ENCODE assay signal across 32 cellular contexts in the genomic region with DNA sequence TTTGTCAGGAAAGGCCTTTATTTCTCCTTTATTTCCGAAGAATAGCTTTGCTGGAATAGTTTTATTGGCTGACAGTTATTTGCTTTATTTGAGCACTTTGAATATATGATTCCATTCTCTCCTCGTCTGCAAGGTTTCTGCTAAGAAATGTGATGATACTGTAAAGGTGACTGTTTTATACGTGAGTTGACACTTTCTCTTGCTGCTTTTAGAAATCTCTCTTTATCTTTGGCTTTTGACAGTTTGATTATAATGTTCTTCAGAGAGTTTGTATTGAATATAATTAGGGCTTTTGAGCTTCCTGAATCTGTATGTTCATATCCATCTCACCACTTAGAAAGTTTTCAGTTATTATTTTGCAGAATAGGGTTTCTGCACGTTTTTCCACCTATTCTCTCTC.
"Had no signal": no experiment of that assay in that cellular context is flagged by ENCODE, and none has a peak within 500 bp of the region (broad histone marks: within the 10 kb centered on the region; RNA-seq: fewer than 3 reads in every experiment).

No MANE protein-coding gene starts in this region.

- H3K4me3 Mint-ChIP-seq: activated B cell treated with CpG ODN at 0.5 μM for 24 hours; activated CD4-positive, alpha-beta memory T cell treated with anti-CD3 and anti-CD28 coated beads for 36 hours; activated CD4-positive, alpha-beta memory T cell treated with anti-CD3 and anti-CD28 coated beads, Interleukin-2, amount 10 ng/mL, durations not matched to agents 7 days and 5 days; activated CD4-positive, alpha-beta T cell treated with anti-CD3 and anti-CD28 coated beads for 36 hours; activated CD4-positive, alpha-beta T cell treated with anti-CD3 and anti-CD28 coated beads, Interleukin-2, amount 10 ng/mL, durations not matched to agents 24 days and 14 days; activated CD4-positive, alpha-beta T cell treated with anti-CD3 and anti-CD28 coated beads, Interleukin-2, amount 10 ng/mL, durations not matched to agents 7 days and 5 days; activated CD8-positive, alpha-beta memory T cell treated with anti-CD3 and anti-CD28 coated beads, Interleukin-2, amount 10 ng/mL, durations not matched to agents 7 days and 5 days; activated CD8-positive, alpha-beta T cell treated with anti-CD3 and anti-CD28 coated beads for 36 hours; activated CD8-positive, alpha-beta T cell treated with anti-CD3 and anti-CD28 coated beads, Interleukin-2, amount 10 ng/mL, durations not matched to agents 7 days and 5 days; T-helper 1 cell treated with Interleukin-12 subunit alpha and Interleukin-12 subunit beta and Interleukin-4 antibody, amounts not matched to agents 30 μg/mL and 1 μg/mL, for 36 hours; T-helper 17 cell; T-helper 2 cell treated with Interferon-gamma antibody and Interleukin-4, amounts not matched to agents 5 μg/mL and 100 μg/mL, for 36 hours; WTC11 had no signal

- DNase-seq: activated B cell treated with CpG ODN at 0.5 μM for 24 hours; activated CD4-positive, alpha-beta memory T cell treated with anti-CD3 and anti-CD28 coated beads for 36 hours; activated CD4-positive, alpha-beta memory T cell treated with anti-CD3 and anti-CD28 coated beads, Interleukin-2, amount 10 ng/mL, durations not matched to agents 7 days and 5 days; activated CD4-positive, alpha-beta T cell treated with anti-CD3 and anti-CD28 coated beads for 1 hour; activated CD4-positive, alpha-beta T cell treated with anti-CD3 and anti-CD28 coated beads for 36 hours; activated CD4-positive, alpha-beta T cell treated with anti-CD3 and anti-CD28 coated beads for 4 hours; activated CD4-positive, alpha-beta T cell treated with anti-CD3 and anti-CD28 coated beads for 48 hours; activated CD4-positive, alpha-beta T cell treated with anti-CD3 and anti-CD28 coated beads, Interleukin-2, amount 10 ng/mL, durations not matched to agents 24 days and 14 days; activated CD4-positive, alpha-beta T cell treated with anti-CD3 and anti-CD28 coated beads, Interleukin-2, amount 10 ng/mL, durations not matched to agents 7 days and 5 days; activated CD4-positive, alpha-beta T cell treated with anti-CD3 and anti-CD28 coated beads, Interleukin-2, amount 50 U/mL, for 1 hour; activated CD4-positive, alpha-beta T cell treated with anti-CD3 and anti-CD28 coated beads, Interleukin-2, amount 50 U/mL, for 4 hours; activated CD4-positive, alpha-beta T cell treated with anti-CD3 and anti-CD28 coated beads, Interleukin-2, amount 50 U/mL, for 48 hours; activated CD4-positive, CD25-positive, alpha-beta regulatory T cell; activated CD4-positive, CD25-positive, alpha-beta regulatory T cell treated with anti-CD3 and anti-CD28 coated beads, Interleukin-2, amount 50 U/mL, for 72 hours; activated CD8-positive, alpha-beta memory T cell treated with anti-CD3 and anti-CD28 coated beads for 24 hours; activated CD8-positive, alpha-beta memory T cell treated with anti-CD3 and anti-CD28 coated beads, Interleukin-2, amount 10 ng/mL, durations not matched to agents 7 days and 5 days; activated CD8-positive, alpha-beta memory T cell treated with anti-CD3 and anti-CD28 coated beads, Interleukin-2, amount 50 U/mL, for 4 hours; activated CD8-positive, alpha-beta memory T cell treated with anti-CD3 and anti-CD28 coated beads, Interleukin-2, amount 50 U/mL, for 48 hours; activated CD8-positive, alpha-beta T cell treated with anti-CD3 and anti-CD28 coated beads for 36 hours; activated CD8-positive, alpha-beta T cell treated with anti-CD3 and anti-CD28 coated beads, Interleukin-2, amount 10 ng/mL, durations not matched to agents 7 days and 5 days; activated T-cell treated with anti-CD3 and anti-CD28 coated beads for 4 hours; T-helper 1 cell; T-helper 17 cell; T-helper 2 cell; T-helper 9 cell; T1000; WERI-Rb-1 had no signal

- ATAC-seq: activated CD4-positive, alpha-beta T cell treated with anti-CD3 and anti-CD28 coated beads for 36 hours; activated CD4-positive, CD25-positive, alpha-beta regulatory T cell treated with anti-CD3 and anti-CD28 coated beads, Interleukin-2, amount 50 U/mL, for 24 hours; activated CD8-positive, alpha-beta memory T cell treated with anti-CD3 and anti-CD28 coated beads, Interleukin-2, amount 10 ng/mL, durations not matched to agents 7 days and 5 days; activated CD8-positive, alpha-beta T cell treated with anti-CD3 and anti-CD28 coated beads for 36 hours; activated CD8-positive, alpha-beta T cell treated with anti-CD3 and anti-CD28 coated beads, Interleukin-2, amount 10 ng/mL, durations not matched to agents 7 days and 5 days; T-helper 17 cell; WTC11 had no signal

- H3K27ac ChIP-seq: VCaP, WERI-Rb-1 had no signal

- H3K27ac Mint-ChIP-seq: activated B cell treated with CpG ODN at 0.5 μM for 24 hours; activated CD4-positive, alpha-beta memory T cell treated with anti-CD3 and anti-CD28 coated beads for 36 hours; activated CD4-positive, alpha-beta memory T cell treated with anti-CD3 and anti-CD28 coated beads, Interleukin-2, amount 10 ng/mL, durations not matched to agents 7 days and 5 days; activated CD4-positive, alpha-beta T cell treated with anti-CD3 and anti-CD28 coated beads for 36 hours; activated CD4-positive, alpha-beta T cell treated with anti-CD3 and anti-CD28 coated beads, Interleukin-2, amount 10 ng/mL, durations not matched to agents 24 days and 14 days; activated CD4-positive, alpha-beta T cell treated with anti-CD3 and anti-CD28 coated beads, Interleukin-2, amount 10 ng/mL, durations not matched to agents 7 days and 5 days; activated CD8-positive, alpha-beta memory T cell treated with anti-CD3 and anti-CD28 coated beads, Interleukin-2, amount 10 ng/mL, durations not matched to agents 7 days and 5 days; activated CD8-positive, alpha-beta T cell treated with anti-CD3 and anti-CD28 coated beads for 36 hours; activated CD8-positive, alpha-beta T cell treated with anti-CD3 and anti-CD28 coated beads, Interleukin-2, amount 10 ng/mL, durations not matched to agents 7 days and 5 days; T-helper 1 cell treated with Interleukin-12 subunit alpha and Interleukin-12 subunit beta and Interleukin-4 antibody, amounts not matched to agents 30 μg/mL and 1 μg/mL, for 36 hours; T-helper 17 cell; T-helper 2 cell treated with Interferon-gamma antibody and Interleukin-4, amounts not matched to agents 5 μg/mL and 100 μg/mL, for 36 hours; WTC11 had no signal

- H3K36me3 Mint-ChIP-seq: activated CD4-positive, alpha-beta memory T cell treated with anti-CD3 and anti-CD28 coated beads for 36 hours; activated CD8-positive, alpha-beta memory T cell treated with anti-CD3 and anti-CD28 coated beads, Interleukin-2, amount 10 ng/mL, durations not matched to agents 7 days and 5 days had no signal

- H3K36me3 ChIP-seq: WERI-Rb-1 had no signal

- H3K4me1 Mint-ChIP-seq: activated B cell treated with CpG ODN at 0.5 μM for 24 hours; activated CD4-positive, alpha-beta memory T cell treated with anti-CD3 and anti-CD28 coated beads, Interleukin-2, amount 10 ng/mL, durations not matched to agents 7 days and 5 days; activated CD4-positive, alpha-beta T cell treated with anti-CD3 and anti-CD28 coated beads for 36 hours; activated CD4-positive, alpha-beta T cell treated with anti-CD3 and anti-CD28 coated beads, Interleukin-2, amount 10 ng/mL, durations not matched to agents 24 days and 14 days; activated CD4-positive, alpha-beta T cell treated with anti-CD3 and anti-CD28 coated beads, Interleukin-2, amount 10 ng/mL, durations not matched to agents 7 days and 5 days; activated CD8-positive, alpha-beta memory T cell treated with anti-CD3 and anti-CD28 coated beads, Interleukin-2, amount 10 ng/mL, durations not matched to agents 7 days and 5 days; T-helper 17 cell had no signal

- H3K27me3 Mint-ChIP-seq: activated B cell treated with CpG ODN at 0.5 μM for 24 hours; activated CD4-positive, alpha-beta memory T cell treated with anti-CD3 and anti-CD28 coated beads for 36 hours; activated CD4-positive, alpha-beta memory T cell treated with anti-CD3 and anti-CD28 coated beads, Interleukin-2, amount 10 ng/mL, durations not matched to agents 7 days and 5 days; activated CD4-positive, alpha-beta T cell treated with anti-CD3 and anti-CD28 coated beads for 36 hours; activated CD4-positive, alpha-beta T cell treated with anti-CD3 and anti-CD28 coated beads, Interleukin-2, amount 10 ng/mL, durations not matched to agents 24 days and 14 days; activated CD4-positive, alpha-beta T cell treated with anti-CD3 and anti-CD28 coated beads, Interleukin-2, amount 10 ng/mL, durations not matched to agents 7 days and 5 days; activated CD8-positive, alpha-beta memory T cell treated with anti-CD3 and anti-CD28 coated beads, Interleukin-2, amount 10 ng/mL, durations not matched to agents 7 days and 5 days; activated CD8-positive, alpha-beta T cell treated with anti-CD3 and anti-CD28 coated beads for 36 hours; T-helper 17 cell had no signal
